In the genomic region with DNA sequence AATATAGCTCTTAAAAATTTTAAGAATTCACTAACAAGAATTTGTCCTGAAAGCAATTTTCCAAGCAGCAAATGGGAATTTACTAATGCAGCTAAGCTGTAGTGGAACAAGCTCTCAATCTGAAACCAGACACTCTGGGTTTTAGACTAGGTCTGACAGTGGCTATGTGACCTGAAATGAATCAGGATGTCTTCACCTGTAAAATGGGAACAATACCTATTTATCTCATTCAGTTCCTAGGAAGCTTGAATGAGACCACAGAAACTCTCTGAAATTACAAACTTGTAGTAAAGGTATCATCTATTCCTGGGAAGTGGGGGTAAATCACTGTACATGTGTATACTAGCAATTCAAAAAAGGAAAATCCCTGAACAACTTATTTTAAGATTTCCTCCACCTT, we compare ENCODE assay signal across 8 cellular contexts. TPM values are rescaled to one million over a fixed set of nuclear protein-coding genes. Genes with fewer than 3 reads are reported as not detected.
DNase-seq lines count a peak whose midpoint lies in the region; ATAC-seq and TF ChIP-seq lines count a peak whose summit lies in the region.

No MANE protein-coding gene starts in this region.

- intact Hi-C loops in tibial artery (cut with DNase I; ENCODE audit: low total_unique reads), result loop anchor here (5.0 kb wide), 1 partner anchor 266 kb away; a partner anchor contains a TSS

- H3K27me3 ChIP-seq in adipocyte (replicated peaks; ENCODE audit: control insufficient read depth, insufficient read depth, low read length) (no peaks in the 10 kb centered on the region), liver (ENCODE audit: control insufficient read depth in 4 of 4, insufficient read depth in 4 of 4, low read length in 3 of 4) (no peaks in the 10 kb centered on the region), tibial artery (no peaks in the 10 kb centered on the region)

- H3K36me3 Mint-ChIP-seq in activated T-cell treated with anti-CD3 and anti-CD28 coated beads, Interleukin-2, amount 50 U/mL, for 4 hours (ENCODE audit: insufficient read depth), result peaks cover 27% of the 10 kb centered on the region

- peaks cover 29% of the 10 kb centered on the region for H3K36me3 ChIP-seq in adipocyte (ENCODE audit: control insufficient read depth, insufficient read depth, low read length, severe bottlenecking)
- peaks cover 0 to 17% (median 11%) of the 10 kb centered on the region in 4 donors for H3K36me3 ChIP-seq in liver (ENCODE audit: control insufficient read depth in 4 of 4, insufficient read depth in 3 of 4, low read depth in 1 of 4, low read length in 3 of 4)
- peaks cover 15 to 34% (median 21%) of the 10 kb centered on the region in 3 donors for H3K36me3 ChIP-seq in tibial artery

- ATAC-seq in activated T-cell treated with anti-CD3 and anti-CD28 coated beads, Interleukin-2, amount 50 U/mL, for 4 hours, result peak in 1 of 2 donors; percentile 0

- H3K9ac ChIP-seq in adipocyte (ENCODE audit: low read length) (peak overlapping the region; percentile 97), liver (ENCODE audit: low read depth in 1 of 2, low read length in 2 of 2) (peak overlapping the region; percentile 51 to 95)

- H3K4me1 ChIP-seq in adipocyte (ENCODE audit: control insufficient read depth, insufficient read depth, low read length) (peaks cover 29% of the 10 kb centered on the region), liver (ENCODE audit: control insufficient read depth in 4 of 4, insufficient read depth in 4 of 4, low read length in 3 of 4) (peaks cover 5 to 22% (median 14%) of the 10 kb centered on the region in 4 donors), tibial artery (peaks cover 0 to 31% (median 24%) of the 10 kb centered on the region in 4 donors)

- H3K27ac ChIP-seq in liver (ENCODE audit: low read depth in 1 of 2, low read length in 2 of 2) (no peak overlapping the region), tibial artery (peak overlapping the region; percentile 88 to 89)

- H3K27me3 Mint-ChIP-seq in activated T-cell treated with anti-CD3 and anti-CD28 coated beads, Interleukin-2, amount 50 U/mL, for 4 hours (ENCODE audit: low read depth), result no peaks in the 10 kb centered on the region

- no peaks in the 10 kb centered on the region for H3K9me3 Mint-ChIP-seq in activated T-cell treated with anti-CD3 and anti-CD28 coated beads, Interleukin-2, amount 50 U/mL, for 4 hours

- H3K4me3 Mint-ChIP-seq in activated T-cell treated with anti-CD3 and anti-CD28 coated beads, Interleukin-2, amount 50 U/mL, for 4 hours, result peak overlapping the region; percentile 99

- TF ChIP-seq CTCF in liver (IDR thresholded peaks at IDR 0.05; ENCODE audit: low read depth, low read length, missing input control), result no peak
- no peak for TF ChIP-seq CTCF in tibial artery (IDR thresholded peaks at IDR 0.05)

- H3K4me3 ChIP-seq in adipocyte (ENCODE audit: low read length) (peak overlapping the region; percentile 92), liver (ENCODE audit: low read depth in 1 of 3, low read length in 3 of 3) (peak overlapping the region; percentile 86 to 100 (median 98)), tibial artery (peak overlapping the region; percentile 91 to 98)

- DNase-seq in activated T-cell treated with anti-CD3 and anti-CD28 coated beads, Interleukin-2, amount 50 U/mL, for 4 hours, result no peak
- DNase-seq in activated T-cell treated with anti-CD3 and anti-CD28 coated beads, Interleukin-2, amount 50 U/mL, for 1 hour, result no peak
- no peak for DNase-seq in adipocyte (ENCODE audit: low read depth)
- DNase-seq in tibial artery, result no peak
- DNase-seq in mucosa of gallbladder (ENCODE audit: low spot score), result no peak
- DNase-seq in NCI-H1694 treated with DMSO at 0.1 percent for 48 hours (lab: John Stamatoyannopoulos, UW), result no peak
- DNase-seq in NCI-H526 (lab: John Stamatoyannopoulos, UW), result no peak

- H3K4me1 Mint-ChIP-seq in activated T-cell treated with anti-CD3 and anti-CD28 coated beads, Interleukin-2, amount 50 U/mL, for 4 hours (ENCODE audit: low read depth), result peaks cover 52% of the 10 kb centered on the region

- H3K9me3 ChIP-seq in adipocyte (ENCODE audit: control insufficient read depth, low read length) (no peaks in the 10 kb centered on the region), liver (ENCODE audit: control insufficient read depth in 4 of 4, low read length in 3 of 4) (no peaks in the 10 kb centered on the region), tibial artery (no peaks in the 10 kb centered on the region)

- no peak for TF ChIP-seq RAD21 in liver (IDR thresholded peaks at IDR 0.05)

TF ChIP-seq in liver, 16 proteins besides CTCF, POLR2A, EP300 and RAD21:
- no peak for TF ChIP-seq SP1 (IDR thresholded peaks at IDR 0.05)
- TF ChIP-seq, protein P1, sequence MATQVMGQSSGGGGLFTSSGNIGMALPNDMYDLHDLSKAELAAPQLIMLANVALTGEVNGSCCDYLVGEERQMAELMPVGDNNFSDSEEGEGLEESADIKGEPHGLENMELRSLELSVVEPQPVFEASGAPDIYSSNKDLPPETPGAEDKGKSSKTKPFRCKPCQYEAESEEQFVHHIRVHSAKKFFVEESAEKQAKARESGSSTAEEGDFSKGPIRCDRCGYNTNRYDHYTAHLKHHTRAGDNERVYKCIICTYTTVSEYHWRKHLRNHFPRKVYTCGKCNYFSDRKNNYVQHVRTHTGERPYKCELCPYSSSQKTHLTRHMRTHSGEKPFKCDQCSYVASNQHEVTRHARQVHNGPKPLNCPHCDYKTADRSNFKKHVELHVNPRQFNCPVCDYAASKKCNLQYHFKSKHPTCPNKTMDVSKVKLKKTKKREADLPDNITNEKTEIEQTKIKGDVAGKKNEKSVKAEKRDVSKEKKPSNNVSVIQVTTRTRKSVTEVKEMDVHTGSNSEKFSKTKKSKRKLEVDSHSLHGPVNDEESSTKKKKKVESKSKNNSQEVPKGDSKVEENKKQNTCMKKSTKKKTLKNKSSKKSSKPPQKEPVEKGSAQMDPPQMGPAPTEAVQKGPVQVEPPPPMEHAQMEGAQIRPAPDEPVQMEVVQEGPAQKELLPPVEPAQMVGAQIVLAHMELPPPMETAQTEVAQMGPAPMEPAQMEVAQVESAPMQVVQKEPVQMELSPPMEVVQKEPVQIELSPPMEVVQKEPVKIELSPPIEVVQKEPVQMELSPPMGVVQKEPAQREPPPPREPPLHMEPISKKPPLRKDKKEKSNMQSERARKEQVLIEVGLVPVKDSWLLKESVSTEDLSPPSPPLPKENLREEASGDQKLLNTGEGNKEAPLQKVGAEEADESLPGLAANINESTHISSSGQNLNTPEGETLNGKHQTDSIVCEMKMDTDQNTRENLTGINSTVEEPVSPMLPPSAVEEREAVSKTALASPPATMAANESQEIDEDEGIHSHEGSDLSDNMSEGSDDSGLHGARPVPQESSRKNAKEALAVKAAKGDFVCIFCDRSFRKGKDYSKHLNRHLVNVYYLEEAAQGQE (IDR thresholded peaks at IDR 0.05), result no peak
- TF ChIP-seq HNF4A (conservative IDR thresholded peaks at IDR 0.05), result no peak
- TF ChIP-seq TAF1 (conservative IDR thresholded peaks at IDR 0.05), result no peak
- no peak for TF ChIP-seq NR2F2 (IDR thresholded peaks at IDR 0.05)
- no peak for TF ChIP-seq FOXA1 (IDR thresholded peaks at IDR 0.05)
- TF ChIP-seq FOXA2 (IDR thresholded peaks at IDR 0.05), result no peak

RNA-seq across cellular contexts. Expression of a gene that starts 1.2 kb away (rescaled TPM):
- total RNA-seq in activated T-cell treated with anti-CD3 and anti-CD28 coated beads, Interleukin-2, amount 50 U/mL, for 4 hours, result 10 to 100 TPM; 93.8 to 99.4 (median 97.2) TPM
- total RNA-seq in liver (10 to 100 TPM in 1 of 2 donors, 1 to 10 TPM in 1; 7.5 to 11.9 TPM), mucosa of gallbladder (12.0 TPM)
- 10 to 100 TPM; 10.1 to 19.6 TPM for polyA plus RNA-seq in liver

RNA-seq across cellular contexts. Expression of a gene that starts 4.1 kb away (rescaled TPM):
- total RNA-seq in activated T-cell treated with anti-CD3 and anti-CD28 coated beads, Interleukin-2, amount 50 U/mL, for 4 hours, result 100 to 1,000 TPM; 277 to 314 (median 299) TPM
- total RNA-seq in liver (100 to 1,000 TPM in 1 of 2 donors, 10 to 100 TPM in 1; 92.2 to 158 TPM), mucosa of gallbladder (92.8 TPM)
- 100 to 1,000 TPM in 1 of 2 donors, 10 to 100 TPM in 1; 92.6 to 102 TPM for polyA plus RNA-seq in liver

RNA-seq across cellular contexts. Expression of a gene that starts 46.1 kb away (rescaled TPM):
- total RNA-seq in activated T-cell treated with anti-CD3 and anti-CD28 coated beads, Interleukin-2, amount 50 U/mL, for 4 hours, result 10 to 100 TPM; 81.3 to 87.7 (median 87.4) TPM
- total RNA-seq in liver (10 to 100 TPM; 43.3 to 51.0 TPM), mucosa of gallbladder (50.8 TPM)
- 10 to 100 TPM; 56.5 to 59.9 TPM for polyA plus RNA-seq in liver

Comparison
In these comparisons a context has a peak if more than half of its experiments do, and no peak if none do; other contexts are left out.
1. H3K27ac ChIP-seq: peak in tibial artery (2 of 2); none in liver (0 of 2).
2. Peak in every context shown above with its lines, with median percentiles within 50 percentile points of each other: H3K4me3 ChIP-seq.